Comparison of ENCODE assay signal across 1 cellular context in genomic region chr4:68815617-68816409, GRCh38.
TF ChIP-seq lines count a peak whose summit lies in the region.
"Not testable (repeated sequence)": the region's sequence is repeated elsewhere in the genome, so short reads cannot be mapped to it uniquely, and the experiment has no call there.

Gene UGT2B10 (plus strand): TSS chr4:68815994. CDS start chr4:68816020, 26 bp downstream.

TF ChIP-seq in HepG2, 621 proteins besides CTCF, POLR2A, EP300 and RAD21 (continues in another document):
- peak in 1 of 2 experiments; percentile 62; a peak in 2 of 4 replicates for TF ChIP-seq REST (IDR thresholded peaks at IDR 0.05; ENCODE audit: borderline replicate concordance in 1 of 2, low read depth in 1 of 2, low read length in 2 of 2)
- peak in 1 of 2 experiments; percentile 82; a peak in 2 of 4 replicates for TF ChIP-seq KLF16 (CRISPR knock-in tag; IDR thresholded peaks at IDR 0.05)
- TF ChIP-seq ISL2 (CRISPR knock-in tag; IDR thresholded peaks at IDR 0.05): peak; percentile 99
- TF ChIP-seq HNF4A (CRISPR knock-in tag; IDR thresholded peaks at IDR 0.05): peak; percentile 92
- not testable (repeated sequence) for TF ChIP-seq GABPA (IDR thresholded peaks at IDR 0.05; ENCODE audit: low read depth, low read length); FOXP1 (IDR thresholded peaks at IDR 0.05); MAZ (IDR thresholded peaks at IDR 0.05; ENCODE audit: borderline replicate concordance, low read depth, low read length)
- TF ChIP-seq GABPA (CRISPR knock-in tag; IDR thresholded peaks at IDR 0.05; ENCODE audit: low read depth): peak; percentile 46
- peak; percentile 83 for TF ChIP-seq POGZ (CRISPR knock-in tag; IDR thresholded peaks at IDR 0.05)
- TF ChIP-seq ZFX (CRISPR knock-in tag; IDR thresholded peaks at IDR 0.05; ENCODE audit: low read depth): peak; percentile 62
- peak; percentile 91 for TF ChIP-seq SOX5 (CRISPR knock-in tag; IDR thresholded peaks at IDR 0.05; ENCODE audit: borderline replicate concordance)
- TF ChIP-seq NCOA2 (CRISPR knock-in tag; IDR thresholded peaks at IDR 0.05): peak; percentile 99
- peak; percentile 100 for TF ChIP-seq AFF4 (CRISPR knock-in tag; IDR thresholded peaks at IDR 0.05)
- TF ChIP-seq FOXP1 (CRISPR knock-in tag; IDR thresholded peaks at IDR 0.05): peak; percentile 95
- peak; percentile 31; the same call in 1 of the 2 replicates for TF ChIP-seq ARID4A (CRISPR knock-in tag; IDR thresholded peaks at IDR 0.05; ENCODE audit: borderline replicate concordance)
- peak; percentile 45; the same call in 1 of the 2 replicates for TF ChIP-seq ARNT2 (CRISPR knock-in tag; IDR thresholded peaks at IDR 0.05; ENCODE audit: low read depth)
- peak; percentile 46; the same call in 1 of the 2 replicates for TF ChIP-seq MAZ (CRISPR knock-in tag; IDR thresholded peaks at IDR 0.05; ENCODE audit: low read depth)
- TF ChIP-seq, protein P1, sequence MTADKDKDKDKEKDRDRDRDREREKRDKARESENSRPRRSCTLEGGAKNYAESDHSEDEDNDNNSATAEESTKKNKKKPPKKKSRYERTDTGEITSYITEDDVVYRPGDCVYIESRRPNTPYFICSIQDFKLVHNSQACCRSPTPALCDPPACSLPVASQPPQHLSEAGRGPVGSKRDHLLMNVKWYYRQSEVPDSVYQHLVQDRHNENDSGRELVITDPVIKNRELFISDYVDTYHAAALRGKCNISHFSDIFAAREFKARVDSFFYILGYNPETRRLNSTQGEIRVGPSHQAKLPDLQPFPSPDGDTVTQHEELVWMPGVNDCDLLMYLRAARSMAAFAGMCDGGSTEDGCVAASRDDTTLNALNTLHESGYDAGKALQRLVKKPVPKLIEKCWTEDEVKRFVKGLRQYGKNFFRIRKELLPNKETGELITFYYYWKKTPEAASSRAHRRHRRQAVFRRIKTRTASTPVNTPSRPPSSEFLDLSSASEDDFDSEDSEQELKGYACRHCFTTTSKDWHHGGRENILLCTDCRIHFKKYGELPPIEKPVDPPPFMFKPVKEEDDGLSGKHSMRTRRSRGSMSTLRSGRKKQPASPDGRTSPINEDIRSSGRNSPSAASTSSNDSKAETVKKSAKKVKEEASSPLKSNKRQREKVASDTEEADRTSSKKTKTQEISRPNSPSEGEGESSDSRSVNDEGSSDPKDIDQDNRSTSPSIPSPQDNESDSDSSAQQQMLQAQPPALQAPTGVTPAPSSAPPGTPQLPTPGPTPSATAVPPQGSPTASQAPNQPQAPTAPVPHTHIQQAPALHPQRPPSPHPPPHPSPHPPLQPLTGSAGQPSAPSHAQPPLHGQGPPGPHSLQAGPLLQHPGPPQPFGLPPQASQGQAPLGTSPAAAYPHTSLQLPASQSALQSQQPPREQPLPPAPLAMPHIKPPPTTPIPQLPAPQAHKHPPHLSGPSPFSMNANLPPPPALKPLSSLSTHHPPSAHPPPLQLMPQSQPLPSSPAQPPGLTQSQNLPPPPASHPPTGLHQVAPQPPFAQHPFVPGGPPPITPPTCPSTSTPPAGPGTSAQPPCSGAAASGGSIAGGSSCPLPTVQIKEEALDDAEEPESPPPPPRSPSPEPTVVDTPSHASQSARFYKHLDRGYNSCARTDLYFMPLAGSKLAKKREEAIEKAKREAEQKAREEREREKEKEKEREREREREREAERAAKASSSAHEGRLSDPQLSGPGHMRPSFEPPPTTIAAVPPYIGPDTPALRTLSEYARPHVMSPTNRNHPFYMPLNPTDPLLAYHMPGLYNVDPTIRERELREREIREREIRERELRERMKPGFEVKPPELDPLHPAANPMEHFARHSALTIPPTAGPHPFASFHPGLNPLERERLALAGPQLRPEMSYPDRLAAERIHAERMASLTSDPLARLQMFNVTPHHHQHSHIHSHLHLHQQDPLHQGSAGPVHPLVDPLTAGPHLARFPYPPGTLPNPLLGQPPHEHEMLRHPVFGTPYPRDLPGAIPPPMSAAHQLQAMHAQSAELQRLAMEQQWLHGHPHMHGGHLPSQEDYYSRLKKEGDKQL (CRISPR knock-in tag; IDR thresholded peaks at IDR 0.05; ENCODE audit: low read depth): peak; percentile 94
- TF ChIP-seq SIX4 (CRISPR knock-in tag; IDR thresholded peaks at IDR 0.05): peak; percentile 92
- 0 out of 2 replicates have a peak, but pooled peaks have one; percentile 59 for TF ChIP-seq NCOA1 (CRISPR knock-in tag; IDR thresholded peaks at IDR 0.05)
- TF ChIP-seq NR2F6 (IDR thresholded peaks at IDR 0.05): peak; percentile 87
- peak; percentile 80 for TF ChIP-seq NR2F6 (CRISPR knock-in tag; IDR thresholded peaks at IDR 0.05)
- peak; percentile 70 for TF ChIP-seq THRA (CRISPR knock-in tag; IDR thresholded peaks at IDR 0.05; ENCODE audit: borderline replicate concordance)
- TF ChIP-seq POLR2G (IDR thresholded peaks at IDR 0.05; ENCODE audit: low read depth, low read length): peak; percentile 88
- TF ChIP-seq, protein P2, sequence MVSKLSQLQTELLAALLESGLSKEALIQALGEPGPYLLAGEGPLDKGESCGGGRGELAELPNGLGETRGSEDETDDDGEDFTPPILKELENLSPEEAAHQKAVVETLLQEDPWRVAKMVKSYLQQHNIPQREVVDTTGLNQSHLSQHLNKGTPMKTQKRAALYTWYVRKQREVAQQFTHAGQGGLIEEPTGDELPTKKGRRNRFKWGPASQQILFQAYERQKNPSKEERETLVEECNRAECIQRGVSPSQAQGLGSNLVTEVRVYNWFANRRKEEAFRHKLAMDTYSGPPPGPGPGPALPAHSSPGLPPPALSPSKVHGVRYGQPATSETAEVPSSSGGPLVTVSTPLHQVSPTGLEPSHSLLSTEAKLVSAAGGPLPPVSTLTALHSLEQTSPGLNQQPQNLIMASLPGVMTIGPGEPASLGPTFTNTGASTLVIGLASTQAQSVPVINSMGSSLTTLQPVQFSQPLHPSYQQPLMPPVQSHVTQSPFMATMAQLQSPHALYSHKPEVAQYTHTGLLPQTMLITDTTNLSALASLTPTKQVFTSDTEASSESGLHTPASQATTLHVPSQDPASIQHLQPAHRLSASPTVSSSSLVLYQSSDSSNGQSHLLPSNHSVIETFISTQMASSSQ (IDR thresholded peaks at IDR 0.05; ENCODE audit: low read depth): peak; percentile 97
- TF ChIP-seq, protein P2 (CRISPR knock-in tag; IDR thresholded peaks at IDR 0.05; ENCODE audit: borderline replicate concordance): peak; percentile 96
- TF ChIP-seq, protein P3, sequence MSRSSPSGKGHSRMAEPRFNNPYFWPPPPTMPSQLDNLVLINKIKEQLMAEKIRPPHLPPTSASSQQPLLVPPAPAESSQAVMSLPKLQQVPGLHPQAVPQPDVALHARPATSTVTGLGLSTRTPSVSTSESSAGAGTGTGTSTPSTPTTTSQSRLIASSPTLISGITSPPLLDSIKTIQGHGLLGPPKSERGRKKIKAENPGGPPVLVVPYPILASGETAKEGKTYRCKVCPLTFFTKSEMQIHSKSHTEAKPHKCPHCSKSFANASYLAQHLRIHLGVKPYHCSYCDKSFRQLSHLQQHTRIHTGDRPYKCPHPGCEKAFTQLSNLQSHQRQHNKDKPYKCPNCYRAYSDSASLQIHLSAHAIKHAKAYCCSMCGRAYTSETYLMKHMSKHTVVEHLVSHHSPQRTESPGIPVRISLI (CRISPR knock-in tag; IDR thresholded peaks at IDR 0.05; ENCODE audit: borderline replicate concordance): peak; percentile 70
- TF ChIP-seq ZNF589 (CRISPR knock-in tag; conservative IDR thresholded peaks at IDR 0.05): peak; percentile 44; the same call in 1 of the 2 replicates
